ENCODE assay signal across 8 cellular contexts in the genomic region with DNA sequence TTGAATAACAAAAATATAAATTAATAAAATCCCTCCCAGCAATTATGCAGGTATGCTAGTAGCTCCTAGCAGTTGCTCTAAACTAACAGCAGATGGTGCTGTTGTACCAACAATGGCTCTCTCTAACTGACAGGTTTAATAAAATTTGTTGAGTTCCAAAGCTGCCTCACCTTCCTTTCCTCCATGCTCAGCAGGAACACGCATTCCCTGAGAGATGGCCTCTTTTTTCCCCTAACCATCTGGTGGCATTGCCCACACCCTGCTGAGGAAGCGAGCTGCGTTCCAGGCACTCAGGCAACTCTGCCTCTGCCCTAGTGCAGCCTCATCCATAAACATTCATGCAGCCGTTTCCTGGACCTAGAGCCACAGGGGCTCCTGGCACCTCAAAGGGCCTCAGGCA.
DNase-seq lines count a peak whose midpoint lies in the region; ATAC-seq, FAIRE-seq and TF ChIP-seq lines count a peak whose summit lies in the region.

No MANE protein-coding gene starts in this region.

- TF ChIP-seq CTCF in D721Med (IDR thresholded peaks at IDR 0.05; ENCODE audit: insufficient read depth, missing control alignments) (peak; percentile 97), Loucy (conservative IDR thresholded peaks at IDR 0.05; ENCODE audit: low read length) (peak; percentile 88)

- H4K20me1 ChIP-seq in Loucy (ENCODE audit: insufficient read depth, low read length, poor library complexity, severe bottlenecking), result no peaks in the 10 kb centered on the region

- H3K4me3 ChIP-seq in Loucy (ENCODE audit: low read length, poor library complexity, severe bottlenecking), result no peak overlapping the region

- H3K9me2 ChIP-seq in Loucy (replicated peaks; ENCODE audit: low read depth, low read length), result no peaks in the 10 kb centered on the region

- FAIRE-seq in D721Med (lab: Jason Lieb, UNC), result peak; percentile 16

- no peaks in the 10 kb centered on the region for H3K27me3 ChIP-seq in Loucy (ENCODE audit: insufficient read depth, low read length, poor library complexity, severe bottlenecking)

- no peak overlapping the region for H3K4me2 ChIP-seq in Loucy (ENCODE audit: low read depth, low read length, poor library complexity, severe bottlenecking)

- no peaks in the 10 kb centered on the region for H3K4me1 ChIP-seq in Loucy (ENCODE audit: insufficient read depth, low read length, poor library complexity, severe bottlenecking)

- no peaks in the 10 kb centered on the region for H3K27me3 Mint-ChIP-seq in effector memory CD8-positive, alpha-beta T cell

- no peaks in the 10 kb centered on the region for H3K79me2 ChIP-seq in Loucy (ENCODE audit: insufficient read depth, low read length)

- H3F3A ChIP-seq in Loucy (ENCODE audit: low read depth), result no peaks in the 10 kb centered on the region

- peaks cover 12% of the 10 kb centered on the region; the same call in 1 of the 2 replicates for H3K36me3 ChIP-seq in Loucy (ENCODE audit: insufficient read depth, low read length)

- H3K4me3 Mint-ChIP-seq in effector memory CD8-positive, alpha-beta T cell, result no peak overlapping the region

- no peaks in the 10 kb centered on the region for H3K9me3 Mint-ChIP-seq in effector memory CD8-positive, alpha-beta T cell

- no peaks in the 10 kb centered on the region for H3K9me3 ChIP-seq in Loucy (ENCODE audit: insufficient read depth, low read depth, low read length)

- H3K9ac ChIP-seq in Loucy (ENCODE audit: low read depth, low read length, poor library complexity, severe bottlenecking), result no peak overlapping the region

- DNase-seq in D721Med (ENCODE audit: insufficient read length, low spot score), result peak; percentile 55
- DNase-seq in SK-MEL-5 (ENCODE audit: low read depth, low spot score), result peak; percentile 70
- peak; percentile 9 to 19 (median 15) for DNase-seq in effector memory CD8-positive, alpha-beta T cell
- DNase-seq in lung microvascular endothelial cell (ENCODE audit: low read depth in 2 of 2), result peak; percentile 63 to 75
- no peak for DNase-seq in stimulated activated naive CD4-positive, alpha-beta T cell treated with Interleukin-2 at 50 U/mL for 16 hours (lab: John Stamatoyannopoulos, UW)

- in situ Hi-C loops in SK-MEL-5 (cut with HindIII; ENCODE audit: low pct_unique_long_range_greater_than_20kb, low sequenced_read_pairs), result no loop called here

- no peak overlapping the region for H2AFZ ChIP-seq in Loucy (ENCODE audit: low read length)

- H3K4me1 Mint-ChIP-seq in effector memory CD8-positive, alpha-beta T cell (ENCODE audit: low read depth in 2 of 2), result peaks cover 0 to 2% of the 10 kb centered on the region in 2 donors

- ATAC-seq in GM19351 (IDR thresholded peaks at IDR 0.05; ENCODE audit: unreplicated experiment) (peak; percentile 75), GM19395 (IDR thresholded peaks at IDR 0.05; ENCODE audit: unreplicated experiment) (no peak)
- ATAC-seq in effector memory CD8-positive, alpha-beta T cell (replicated peaks), result peak; percentile 70

- no peak overlapping the region for H3K27ac Mint-ChIP-seq in effector memory CD8-positive, alpha-beta T cell

- peaks cover 4% of the 10 kb centered on the region for H3K36me3 Mint-ChIP-seq in effector memory CD8-positive, alpha-beta T cell (ENCODE audit: insufficient read depth)
